In the genomic region with DNA sequence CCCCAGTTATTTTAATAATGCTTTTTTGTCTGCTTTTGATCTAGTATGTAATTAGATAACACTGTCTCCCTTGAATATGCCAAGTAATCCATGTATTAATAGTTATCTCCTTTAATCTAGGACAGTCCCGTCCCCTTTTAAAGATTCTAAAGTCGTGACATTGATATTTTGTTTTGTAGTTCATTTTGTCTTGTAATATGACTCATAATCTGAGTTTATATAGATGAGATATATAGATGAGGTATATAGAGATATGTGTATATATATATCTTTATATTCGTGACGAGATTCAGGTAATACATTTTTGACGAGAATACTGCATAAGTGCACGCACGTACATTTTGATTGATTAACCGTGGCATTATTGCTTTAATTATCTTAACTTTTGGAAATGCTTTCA, we compare ENCODE assay signal across 9 cellular contexts. TPM values are rescaled to one million over a fixed set of nuclear protein-coding genes. Genes with fewer than 3 reads are reported as not detected.
DNase-seq lines count a peak whose midpoint lies in the region; ATAC-seq and TF ChIP-seq lines count a peak whose summit lies in the region.
"Had no signal": no experiment of that assay in that cellular context is flagged by ENCODE, and none has a peak within 500 bp of the region (broad histone marks: within the 10 kb centered on the region; RNA-seq: fewer than 3 reads in every experiment).

No MANE protein-coding gene starts in this region.

- H3K4me1 ChIP-seq in SJCRH30 (no peaks in the 10 kb centered on the region; the same call in 1 of the 2 replicates), esophagus squamous epithelium (peaks cover 19 to 53% (median 24%) of the 10 kb centered on the region in 3 donors)

- H3K36me3 ChIP-seq in SJCRH30 (peaks cover 16% of the 10 kb centered on the region), esophagus squamous epithelium (no peaks in the 10 kb centered on the region)

- WGBS in esophagus squamous epithelium, 2 donors: 26 to 28% methylated on average over 8 of the region's 8 CpGs

- intact Hi-C loops in esophagus squamous epithelium (cut with DNase I): loop anchor here (10.0 kb wide), 1 partner anchor 221 kb away; a partner anchor contains a TSS

- DNase-seq in GM12865 (ENCODE audit: low read depth) (no peak), SJCRH30 (no peak), esophagus squamous epithelium (lab: John Stamatoyannopoulos, UW) (no peak), retinal pigment epithelial cell (ENCODE audit: low read depth) (no peak), NCI-H524 (lab: John Stamatoyannopoulos, UW) (no peak), NCI-H128 (lab: John Stamatoyannopoulos, UW; ENCODE audit: unreplicated experiment) (no peak)
- DNase-seq: NCI-H446 treated with DMSO at 0.1 percent for 48 hours had no signal

- H3K9me3 ChIP-seq in SJCRH30 (replicated peaks) (no peaks in the 10 kb centered on the region), esophagus squamous epithelium (no peaks in the 10 kb centered on the region)

- ATAC-seq in GM19395 (IDR thresholded peaks at IDR 0.05; ENCODE audit: unreplicated experiment) (no peak), HG03196 (IDR thresholded peaks at IDR 0.05; ENCODE audit: unreplicated experiment) (no peak)

- TF ChIP-seq CTCF in GM12865 (IDR thresholded peaks at IDR 0.05; ENCODE audit: insufficient read depth, low read depth, low read length, missing control alignments) (no peak), esophagus squamous epithelium (IDR thresholded peaks at IDR 0.05) (no peak), retinal pigment epithelial cell (conservative IDR thresholded peaks at IDR 0.05; ENCODE audit: low read depth, low read length) (no peak)

- no peaks in the 10 kb centered on the region for H3K27me3 ChIP-seq in SJCRH30
- no peaks in the 10 kb centered on the region for H3K27me3 ChIP-seq in esophagus squamous epithelium

- H3K27ac ChIP-seq in SJCRH30: peak overlapping the region; percentile 95
- H3K27ac ChIP-seq in esophagus squamous epithelium: peak overlapping the region; percentile 29 to 99 (median 99)

- H3K4me3 ChIP-seq in GM12865 (ENCODE audit: low read depth, low read length) (peak overlapping the region; percentile 95), SJCRH30 (peak overlapping the region; percentile 80), esophagus squamous epithelium (peak overlapping the region; percentile 83 to 95 (median 92)), retinal pigment epithelial cell (ENCODE audit: low read length) (peak overlapping the region; percentile 96)

- no peak for TF ChIP-seq POLR2A in esophagus squamous epithelium (IDR thresholded peaks at IDR 0.05)

RNA-seq across cellular contexts. Expression of a gene that starts 1.6 kb away (rescaled TPM):
- 67.5 and 103 TPM in 2 replicates for total RNA-seq in SJCRH30 (2014; rRNA removed; shearing (Covaris generic))
- 10 to 100 TPM; 18.7 to 95.0 (median 54.4) TPM for total RNA-seq in esophagus squamous epithelium
